In genomic region chr1:169484107-169484506, GRCh38 we compare ENCODE assay signal across 8 cellular contexts. TPM values are rescaled to one million over a fixed set of nuclear protein-coding genes. Genes with fewer than 3 reads are reported as not detected.
DNase-seq lines count a peak whose midpoint lies in the region; ATAC-seq and TF ChIP-seq lines count a peak whose summit lies in the region.

No MANE protein-coding gene starts in this region.

- DNase-seq in G401 (ENCODE audit: low spot score) (peak; percentile 22), NCI-H460 (ENCODE audit: extremely low read depth, low read depth) (peak; percentile 34), ovary (no peak), SKM-1 (lab: John Stamatoyannopoulos, UW; ENCODE audit: unreplicated experiment) (no peak), Kasumi-1 (lab: John Stamatoyannopoulos, UW) (no peak)
- no peak for DNase-seq in stimulated activated CD4-positive, alpha-beta T cell treated with anti-CD3 and anti-CD28 coated beads, Interleukin-2, amount 100 ng/mL, for 48 hours

- no peak overlapping the region for H3K9ac ChIP-seq in endocrine pancreas (ENCODE audit: control insufficient read depth, insufficient read depth, low read length)

- intact Hi-C loops in ovary (cut with DNase I), result loop anchor here in 1 of 4 donors (10.0 kb wide), 1 partner anchor 379 kb away; the partner anchor contains the start of gene ATP1B1

- TF ChIP-seq CTCF in ovary (IDR thresholded peaks at IDR 0.05), result no peak

- H3K27ac ChIP-seq in ovary, result peak overlapping the region in 1 of 2 donors; percentile 93

- no peak for TF ChIP-seq POLR2A in ovary (IDR thresholded peaks at IDR 0.05)

- H3K36me3 ChIP-seq in endocrine pancreas (ENCODE audit: control insufficient read depth, insufficient read depth, low read length) (no peaks in the 10 kb centered on the region), ovary (no peaks in the 10 kb centered on the region)

- H3K9me3 ChIP-seq in endocrine pancreas (ENCODE audit: control insufficient read depth, low read length), result no peaks in the 10 kb centered on the region
- no peaks in the 10 kb centered on the region for H3K9me3 ChIP-seq in ovary

- H3K4me1 ChIP-seq in endocrine pancreas (ENCODE audit: control insufficient read depth, insufficient read depth, low read length), result peaks cover 17% of the 10 kb centered on the region
- H3K4me1 ChIP-seq in ovary (ENCODE audit: insufficient read depth), result peaks cover 6% of the 10 kb centered on the region

- 54 to 79% (median 58%) methylated on average over 4 of the region's 4 CpGs for WGBS in ovary, 3 donors

- H3K27me3 ChIP-seq in endocrine pancreas (ENCODE audit: control insufficient read depth, insufficient read depth, low read length), result no peaks in the 10 kb centered on the region
- no peaks in the 10 kb centered on the region for H3K27me3 ChIP-seq in ovary

- ATAC-seq in GM18868 (IDR thresholded peaks at IDR 0.05; ENCODE audit: unreplicated experiment), result no peak

- no peak for TF ChIP-seq EP300 in ovary (IDR thresholded peaks at IDR 0.05)

- H3K4me3 ChIP-seq in endocrine pancreas (ENCODE audit: control insufficient read depth, insufficient read depth, low read length) (peak overlapping the region; percentile 95), ovary (peak overlapping the region; percentile 97)

- in situ Hi-C loops in G401 (cut with HindIII; ENCODE audit: low sequenced_read_pairs), result no loop called here

RNA-seq across cellular contexts. Expression of gene SLC19A2, which starts 1.6 kb away (rescaled TPM):
- total RNA-seq in G401 (2014; rRNA removed; shearing (Covaris generic)), result 11.3 and 18.7 TPM in 2 replicates
- total RNA-seq in NCI-H460 (2014; rRNA removed; shearing (Covaris generic)), result 20.3 and 23.1 TPM in 2 replicates
- 32.9 and 49.7 TPM in 2 replicates for polyA plus RNA-seq in NCI-H460 (2014; cell fraction: nucleus; rRNA removed)
- 10 to 100 TPM in 6 of 7 donors, 1 to 10 TPM in 1; 9.1 to 28.6 (median 12.1) TPM for total RNA-seq in ovary
- 1 to 10 TPM; 6.5 to 7.6 TPM for polyA plus RNA-seq in ovary

RNA-seq across cellular contexts. Expression of gene CCDC181, which starts 56.8 kb away (rescaled TPM):
- total RNA-seq in G401 (2014; rRNA removed; shearing (Covaris generic)), result not detected in 2 replicates
- 0.17 TPM in 1 of 2 replicates, not detected in the other for total RNA-seq in NCI-H460 (2014; rRNA removed; shearing (Covaris generic))
- polyA plus RNA-seq in NCI-H460 (2014; cell fraction: nucleus; rRNA removed), result 0.11 TPM in 1 of 2 replicates, not detected in the other
- 10 to 100 TPM in 1 of 7 donors, 1 to 10 TPM in 6; 4.4 to 10.9 (median 6.3) TPM for total RNA-seq in ovary
- 1 to 10 TPM; 4.1 to 5.5 TPM for polyA plus RNA-seq in ovary

Comparison
In these comparisons a context has a peak if more than half of its experiments do, and no peak if none do; other contexts are left out.
1. DNase-seq: peak in G401 (single experiment) and NCI-H460 (single experiment); none in ovary (0 of 5), stimulated activated CD4-positive, alpha-beta T cell treated with anti-CD3 and anti-CD28 coated beads, Interleukin-2, amount 100 ng/mL, for 48 hours (0 of 2), SKM-1 (single experiment) and Kasumi-1 (0 of 2).